ENCODE assay signal across 8 cellular contexts in genomic region chr6:157550114-157550989, GRCh38.
A peak's percentile ranks its signal among the peaks of the same experiment; 100 is the strongest.
DNase-seq lines count a peak whose midpoint lies in the region; ATAC-seq, FAIRE-seq and TF ChIP-seq lines count a peak whose summit lies in the region.

No MANE protein-coding gene starts in this region.

- no peak overlapping the region for H3K4me3 ChIP-seq in IMR-90 (ENCODE audit: insufficient read depth, low read depth, low read length)

- H3K14ac ChIP-seq in IMR-90 (replicated peaks; ENCODE audit: low read depth, low read length), result no peak overlapping the region

- TF ChIP-seq RAD21 in IMR-90 (IDR thresholded peaks at IDR 0.05; ENCODE audit: low read length), result no peak

- in situ Hi-C loops in IMR-90 (cut with MboI; ENCODE audit: low sequenced_read_pairs), result no loop called here

- no peak overlapping the region for H2AK5ac ChIP-seq in IMR-90 (ENCODE audit: low read depth, low read length)

- no TSS peak for BruUV-seq in IMR-90 (replicated peaks; lab: Mats Ljungman, UMichigan)

- dilution Hi-C loops in IMR-90 (cut with HindIII; ENCODE audit: low sequenced_read_pairs, unreplicated experiment), result no loop called here

- no peak overlapping the region for H2AK9ac ChIP-seq in IMR-90 (replicated peaks; ENCODE audit: low read depth, low read length, poor library complexity)

- TF ChIP-seq POLR2A in IMR-90 (IDR thresholded peaks at IDR 0.05; ENCODE audit: low read depth, low read length), result no peak

- no peak overlapping the region for H2BK120ac ChIP-seq in IMR-90 (ENCODE audit: low read depth, low read length)

- no peak for ATAC-seq in IMR-90 (ENCODE audit: low read depth)
- ATAC-seq in activated naive CD8-positive, alpha-beta T cell treated with anti-CD3 and anti-CD28 coated beads, Interleukin-2, amount 10 ng/mL, durations not matched to agents 7 days and 5 days (ENCODE audit: low read depth), result peak; percentile 29
- no peak for ATAC-seq in esophagus mucosa

- H3K9me1 ChIP-seq in IMR-90 (ENCODE audit: insufficient read depth, low read length), result no peaks in the 10 kb centered on the region

- H3K9me3 ChIP-seq in IMR-90 (ENCODE audit: control insufficient read depth, insufficient read depth, low read length), result no peaks in the 10 kb centered on the region

- H4K91ac ChIP-seq in IMR-90 (ENCODE audit: insufficient read depth, low read depth, low read length), result no peak overlapping the region

- no peaks in the 10 kb centered on the region; the same call in 1 of the 2 replicates for H3K27me3 ChIP-seq in IMR-90 (ENCODE audit: control insufficient read depth, insufficient read depth, low read length)

- H4K20me1 ChIP-seq in IMR-90 (ENCODE audit: insufficient read depth, low read length), result no peaks in the 10 kb centered on the region

- H4K5ac ChIP-seq in IMR-90 (ENCODE audit: low read depth, low read length), result no peak overlapping the region

- 83% methylated on average over 3 of the region's 12 CpGs; no CpG with 5 or more reads in 1 of the 2 experiments for WGBS in IMR-90 (ENCODE audit: extremely low coverage in 2 of 2, insufficient read length in 1 of 2), 2 experiments

- intact Hi-C loops in activated CD4-positive, alpha-beta T cell treated with anti-CD3 and anti-CD28 coated beads, Interleukin-2, amount 10 ng/mL, durations not matched to agents 24 days and 14 days (cut with micrococcal nuclease), result no loop called here
- intact Hi-C loops in IMR-90 (cut with micrococcal nuclease), result no loop called here

- H3K27ac Mint-ChIP-seq in activated CD4-positive, alpha-beta T cell treated with anti-CD3 and anti-CD28 coated beads, Interleukin-2, amount 10 ng/mL, durations not matched to agents 24 days and 14 days, result peak overlapping the region; percentile 48
- peak overlapping the region; percentile 85 for H3K27ac Mint-ChIP-seq in activated naive CD8-positive, alpha-beta T cell treated with anti-CD3 and anti-CD28 coated beads, Interleukin-2, amount 10 ng/mL, durations not matched to agents 7 days and 5 days

- no peak overlapping the region for H2AFZ ChIP-seq in IMR-90 (replicated peaks; ENCODE audit: low read length, poor library complexity)

- H2BK5ac ChIP-seq in IMR-90 (ENCODE audit: low read depth, low read length, poor library complexity, severe bottlenecking), result no peak overlapping the region

- H3K18ac ChIP-seq in IMR-90 (ENCODE audit: low read depth, low read length), result no peak overlapping the region

- H3K79me1 ChIP-seq in IMR-90 (ENCODE audit: low read depth in 1 of 2, low read length in 2 of 2), result no peaks in the 10 kb centered on the region

- POLR2A ChIA-PET in IMR-90 (lab: Charles Lee; ENCODE audit: unreplicated experiment), result no interaction called here
- POLR2A ChIA-PET in activated naive CD8-positive, alpha-beta T cell treated with anti-CD3 and anti-CD28 coated beads, Interleukin-2, amount 10 ng/mL, durations not matched to agents 7 days and 5 days (lab: Charles Lee), result interaction anchor here (0.6 to 1.4 kb wide), 6 partner anchors 12 to 171 kb away, joined by 3 to 6 read pairs (median 3); no protein-coding TSS in a partner anchor

- H3K4me1 ChIP-seq in IMR-90 (ENCODE audit: control insufficient read depth, insufficient read depth, low read length), result no peaks in the 10 kb centered on the region

- H3K4ac ChIP-seq in IMR-90 (ENCODE audit: low read depth, low read length), result no peak overlapping the region

- no peak overlapping the region for H4K8ac ChIP-seq in IMR-90 (ENCODE audit: low read depth in 2 of 2, low read length in 2 of 2)

- H3K4me1 Mint-ChIP-seq in activated CD4-positive, alpha-beta T cell treated with anti-CD3 and anti-CD28 coated beads, Interleukin-2, amount 10 ng/mL, durations not matched to agents 24 days and 14 days, result peaks cover 25% of the 10 kb centered on the region
- peaks cover 31% of the 10 kb centered on the region for H3K4me1 Mint-ChIP-seq in activated naive CD8-positive, alpha-beta T cell treated with anti-CD3 and anti-CD28 coated beads, Interleukin-2, amount 10 ng/mL, durations not matched to agents 7 days and 5 days

- no peaks in the 10 kb centered on the region for H3K36me3 ChIP-seq in IMR-90 (ENCODE audit: control insufficient read depth, insufficient read depth, low read length)

- CTCF ChIA-PET in IMR-90 (lab: Yijun Ruan, JAX), result no interaction called here

- TF ChIP-seq CTCF in IMR-90 (conservative IDR thresholded peaks at IDR 0.05; ENCODE audit: low read depth, low read length), result no peak

- peak; percentile 74 for DNase-seq in activated CD4-positive, alpha-beta T cell treated with anti-CD3 and anti-CD28 coated beads, Interleukin-2, amount 10 ng/mL, durations not matched to agents 24 days and 14 days
- no peak for DNase-seq in activated CD4-positive, alpha-beta T cell treated with anti-CD3 and anti-CD28 coated beads for 1 hour
- DNase-seq in IMR-90 (no peak), NCI-H1105 (lab: John Stamatoyannopoulos, UW) (no peak), HTR-8/SVneo (ENCODE audit: insufficient read length, low spot score) (no peak)
- peak; percentile 52 for DNase-seq in activated naive CD8-positive, alpha-beta T cell treated with anti-CD3 and anti-CD28 coated beads, Interleukin-2, amount 10 ng/mL, durations not matched to agents 7 days and 5 days
- peak; percentile 15 for DNase-seq in stimulated activated CD8-positive, alpha-beta memory T cell treated with anti-CD3 and anti-CD28 coated beads, Interleukin-4, amount 100 ng/mL, for 24 hours (ENCODE audit: low read depth)

- H2BK15ac ChIP-seq in IMR-90 (ENCODE audit: low read depth, low read length), result peak overlapping the region; percentile 21; the same call in 1 of the 3 replicates

- H3K4me3 Mint-ChIP-seq in activated CD4-positive, alpha-beta T cell treated with anti-CD3 and anti-CD28 coated beads, Interleukin-2, amount 10 ng/mL, durations not matched to agents 24 days and 14 days, result no peak overlapping the region
- H3K4me3 Mint-ChIP-seq in activated naive CD8-positive, alpha-beta T cell treated with anti-CD3 and anti-CD28 coated beads, Interleukin-2, amount 10 ng/mL, durations not matched to agents 7 days and 5 days, result peak overlapping the region; percentile 53

- H3K4me2 ChIP-seq in IMR-90 (ENCODE audit: low read depth, low read length), result no peak overlapping the region

- no peak for FAIRE-seq in HTR-8/SVneo (lab: Jason Lieb, UNC)

- H3K36me3 Mint-ChIP-seq in activated CD4-positive, alpha-beta T cell treated with anti-CD3 and anti-CD28 coated beads, Interleukin-2, amount 10 ng/mL, durations not matched to agents 24 days and 14 days (ENCODE audit: low read depth), result peaks cover 5% of the 10 kb centered on the region
- peaks cover 21% of the 10 kb centered on the region for H3K36me3 Mint-ChIP-seq in activated naive CD8-positive, alpha-beta T cell treated with anti-CD3 and anti-CD28 coated beads, Interleukin-2, amount 10 ng/mL, durations not matched to agents 7 days and 5 days

- H3K27ac ChIP-seq in IMR-90 (ENCODE audit: insufficient read depth, low read length), result no peak overlapping the region

- H3K27me3 Mint-ChIP-seq in activated CD4-positive, alpha-beta T cell treated with anti-CD3 and anti-CD28 coated beads, Interleukin-2, amount 10 ng/mL, durations not matched to agents 24 days and 14 days, result peaks cover 14% of the 10 kb centered on the region
- peaks cover 12% of the 10 kb centered on the region for H3K27me3 Mint-ChIP-seq in activated naive CD8-positive, alpha-beta T cell treated with anti-CD3 and anti-CD28 coated beads, Interleukin-2, amount 10 ng/mL, durations not matched to agents 7 days and 5 days

- H3K9me3 Mint-ChIP-seq in activated CD4-positive, alpha-beta T cell treated with anti-CD3 and anti-CD28 coated beads, Interleukin-2, amount 10 ng/mL, durations not matched to agents 24 days and 14 days, result no peaks in the 10 kb centered on the region
- H3K9me3 Mint-ChIP-seq in activated naive CD8-positive, alpha-beta T cell treated with anti-CD3 and anti-CD28 coated beads, Interleukin-2, amount 10 ng/mL, durations not matched to agents 7 days and 5 days, result peaks cover 6% of the 10 kb centered on the region

- no peak overlapping the region for H2BK20ac ChIP-seq in IMR-90 (ENCODE audit: low read depth, low read length)

- H3K56ac ChIP-seq in IMR-90 (ENCODE audit: extremely low read depth, insufficient read depth, low read length), result no peak overlapping the region

- no peak overlapping the region for H3K9ac ChIP-seq in IMR-90 (ENCODE audit: low read depth, low read length)

- H3K23ac ChIP-seq in IMR-90 (ENCODE audit: low read depth, low read length), result no peak overlapping the region

TF ChIP-seq in IMR-90, 13 proteins besides CTCF, POLR2A, EP300 and RAD21 (continues in another document):
- TF ChIP-seq NFE2L2 (IDR thresholded peaks at IDR 0.05; ENCODE audit: low read depth, low read length) (no peak), MAZ (IDR thresholded peaks at IDR 0.05; ENCODE audit: borderline replicate concordance, low read depth, low read length) (no peak), RFX5 (IDR thresholded peaks at IDR 0.05; ENCODE audit: low read depth, low read length) (no peak), CHD1 (IDR thresholded peaks at IDR 0.05; ENCODE audit: low read depth, low read length) (no peak), BHLHE40 (IDR thresholded peaks at IDR 0.05; ENCODE audit: low read depth, low read length) (no peak), SMC3 (IDR thresholded peaks at IDR 0.05; ENCODE audit: low read depth, low read length) (no peak), USF2 (IDR thresholded peaks at IDR 0.05; ENCODE audit: low read depth, low read length) (no peak), RCOR1 (IDR thresholded peaks at IDR 0.05; ENCODE audit: insufficient replicate concordance, low read length) (no peak), MAFK (IDR thresholded peaks at IDR 0.05; ENCODE audit: low read depth, low read length) (no peak), FOS (IDR thresholded peaks at IDR 0.05; ENCODE audit: low read depth, low read length) (no peak), MXI1 (IDR thresholded peaks at IDR 0.05; ENCODE audit: borderline replicate concordance, low read depth, low read length) (no peak)
- TF ChIP-seq, protein P1, sequence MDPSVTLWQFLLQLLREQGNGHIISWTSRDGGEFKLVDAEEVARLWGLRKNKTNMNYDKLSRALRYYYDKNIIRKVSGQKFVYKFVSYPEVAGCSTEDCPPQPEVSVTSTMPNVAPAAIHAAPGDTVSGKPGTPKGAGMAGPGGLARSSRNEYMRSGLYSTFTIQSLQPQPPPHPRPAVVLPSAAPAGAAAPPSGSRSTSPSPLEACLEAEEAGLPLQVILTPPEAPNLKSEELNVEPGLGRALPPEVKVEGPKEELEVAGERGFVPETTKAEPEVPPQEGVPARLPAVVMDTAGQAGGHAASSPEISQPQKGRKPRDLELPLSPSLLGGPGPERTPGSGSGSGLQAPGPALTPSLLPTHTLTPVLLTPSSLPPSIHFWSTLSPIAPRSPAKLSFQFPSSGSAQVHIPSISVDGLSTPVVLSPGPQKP (IDR thresholded peaks at IDR 0.05; ENCODE audit: borderline replicate concordance, low read depth, low read length), result no peak

Comparison
In these comparisons a context has a peak if more than half of its experiments do, and no peak if none do; other contexts are left out.
1. DNase-seq: peak in activated CD4-positive, alpha-beta T cell treated with anti-CD3 and anti-CD28 coated beads, Interleukin-2, amount 10 ng/mL, durations not matched to agents 24 days and 14 days (single experiment), activated naive CD8-positive, alpha-beta T cell treated with anti-CD3 and anti-CD28 coated beads, Interleukin-2, amount 10 ng/mL, durations not matched to agents 7 days and 5 days (single experiment) and stimulated activated CD8-positive, alpha-beta memory T cell treated with anti-CD3 and anti-CD28 coated beads, Interleukin-4, amount 100 ng/mL, for 24 hours (single experiment); none in activated CD4-positive, alpha-beta T cell treated with anti-CD3 and anti-CD28 coated beads for 1 hour (single experiment), IMR-90 (single experiment), NCI-H1105 (single experiment) and HTR-8/SVneo (single experiment).